1 cellular context compared by ENCODE assay signal in genomic region chr2:240205348-240205747, GRCh38.
TF ChIP-seq lines count a peak whose summit lies in the region.

No MANE protein-coding gene starts in this region.

TF ChIP-seq in SK-N-SH treated with all-trans-retinoic acid at 6 μM for 48 hours, 23 proteins besides CTCF, POLR2A, EP300 and RAD21 (continued from another document):
- TF ChIP-seq, protein P1, sequence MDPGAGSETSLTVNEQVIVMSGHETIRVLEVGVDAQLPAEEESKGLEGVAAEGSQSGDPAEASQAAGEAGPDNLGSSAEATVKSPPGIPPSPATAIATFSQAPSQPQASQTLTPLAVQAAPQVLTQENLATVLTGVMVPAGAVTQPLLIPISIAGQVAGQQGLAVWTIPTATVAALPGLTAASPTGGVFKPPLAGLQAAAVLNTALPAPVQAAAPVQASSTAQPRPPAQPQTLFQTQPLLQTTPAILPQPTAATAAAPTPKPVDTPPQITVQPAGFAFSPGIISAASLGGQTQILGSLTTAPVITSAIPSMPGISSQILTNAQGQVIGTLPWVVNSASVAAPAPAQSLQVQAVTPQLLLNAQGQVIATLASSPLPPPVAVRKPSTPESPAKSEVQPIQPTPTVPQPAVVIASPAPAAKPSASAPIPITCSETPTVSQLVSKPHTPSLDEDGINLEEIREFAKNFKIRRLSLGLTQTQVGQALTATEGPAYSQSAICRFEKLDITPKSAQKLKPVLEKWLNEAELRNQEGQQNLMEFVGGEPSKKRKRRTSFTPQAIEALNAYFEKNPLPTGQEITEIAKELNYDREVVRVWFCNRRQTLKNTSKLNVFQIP (CRISPR knock-in tag; IDR thresholded peaks at IDR 0.05; ENCODE audit: borderline replicate concordance, low read depth) = no peak
- TF ChIP-seq SNAI2 (CRISPR knock-in tag; IDR thresholded peaks at IDR 0.05) (no peak), PATZ1 (CRISPR knock-in tag; IDR thresholded peaks at IDR 0.05; ENCODE audit: borderline replicate concordance) (no peak), CSDC2 (CRISPR knock-in tag; IDR thresholded peaks at IDR 0.05) (no peak), ISL1 (CRISPR knock-in tag; IDR thresholded peaks at IDR 0.05) (no peak), CSRNP3 (CRISPR knock-in tag; IDR thresholded peaks at IDR 0.05) (no peak), ZNF8 (CRISPR knock-in tag; IDR thresholded peaks at IDR 0.05) (no peak)
